Comparison of ENCODE assay signal across 1 cellular context in genomic region chr10:129056734-129057689, GRCh38.
TF ChIP-seq lines count a peak whose summit lies in the region.

No MANE protein-coding gene starts in this region.

TF ChIP-seq in WTC11, 78 proteins besides CTCF, POLR2A, EP300 and RAD21 (continued from another document):
- no peak for TF ChIP-seq E2F1 (CRISPR knock-in tag; IDR thresholded peaks at IDR 0.05)
- TF ChIP-seq NFE2L1 (CRISPR knock-in tag; IDR thresholded peaks at IDR 0.05), result no peak
- TF ChIP-seq FOXK1 (CRISPR knock-in tag; IDR thresholded peaks at IDR 0.05), result no peak
- TF ChIP-seq ZNF532 (CRISPR knock-in tag; IDR thresholded peaks at IDR 0.05; ENCODE audit: borderline replicate concordance), result no peak
- TF ChIP-seq NR1H2 (CRISPR knock-in tag; IDR thresholded peaks at IDR 0.05), result no peak
- TF ChIP-seq MXD4 (CRISPR knock-in tag; IDR thresholded peaks at IDR 0.05; ENCODE audit: borderline replicate concordance), result no peak
- TF ChIP-seq ELF4 (CRISPR knock-in tag; IDR thresholded peaks at IDR 0.05; ENCODE audit: low read depth), result no peak
- no peak for TF ChIP-seq TEAD1 (CRISPR knock-in tag; IDR thresholded peaks at IDR 0.05)
- no peak for TF ChIP-seq MYBL2 (CRISPR knock-in tag; IDR thresholded peaks at IDR 0.05)
- TF ChIP-seq ETV6 (CRISPR knock-in tag; IDR thresholded peaks at IDR 0.05), result no peak
